In the genomic region with DNA sequence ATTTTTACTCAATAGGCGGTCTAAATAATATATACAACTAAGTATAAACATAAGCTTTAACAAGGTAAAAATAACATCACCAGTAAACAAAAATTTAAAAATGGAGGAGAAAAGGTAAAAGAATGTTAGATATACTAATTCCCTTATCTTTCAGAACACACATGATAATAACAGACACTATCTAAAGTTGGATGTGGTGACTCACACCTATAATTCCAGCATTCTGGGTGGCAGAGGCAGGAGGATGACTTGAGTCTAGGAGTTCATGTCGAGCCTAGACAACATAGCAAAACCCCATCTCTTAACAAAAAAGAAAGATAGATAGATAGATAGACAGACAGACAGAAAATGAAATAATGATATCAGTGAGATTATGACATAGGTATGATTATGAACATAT, we compare ENCODE assay signal across 14 cellular contexts.
"Had no signal": no experiment of that assay in that cellular context is flagged by ENCODE, and none has a peak within 500 bp of the region (broad histone marks: within the 10 kb centered on the region; RNA-seq: fewer than 3 reads in every experiment).

No MANE protein-coding gene starts in this region.

- H3K9me3 ChIP-seq: ascending aorta, heart left ventricle, left ventricle myocardium inferior, testis, upper lobe of right lung had no signal

- ATAC-seq: esophagus mucosa; heart left ventricle; stimulated activated naive CD8-positive, alpha-beta T cell treated with anti-CD3 and anti-CD28 coated beads, Interleukin-15, amount 100 ng/mL, for 72 hours; upper lobe of right lung had no signal

- H3K36me3 ChIP-seq: left ventricle myocardium inferior, upper lobe of right lung had no signal

- DNase-seq: activated CD4-positive, alpha-beta T cell treated with anti-CD3 and anti-CD28 coated beads, Interleukin-2, amount 50 U/mL, for 4 hours; activated CD4-positive, CD25-positive, alpha-beta regulatory T cell treated with anti-CD3 and anti-CD28 coated beads, Interleukin-2, amount 50 U/mL, for 72 hours; activated naive CD4-positive, alpha-beta T cell; cortex of kidney; effector memory CD4-positive, alpha-beta T cell; foreskin melanocyte; heart left ventricle; left ventricle myocardium inferior; stimulated activated CD4-positive, alpha-beta T cell treated with anti-CD3 and anti-CD28 coated beads, Interleukin-4, amount 100 ng/mL, for 1 hour; stimulated activated naive CD8-positive, alpha-beta T cell treated with anti-CD3 and anti-CD28 coated beads, Interleukin-15, amount 100 ng/mL, for 72 hours; testis; upper lobe of right lung had no signal

- H3K27me3 ChIP-seq: ascending aorta, heart left ventricle, testis, upper lobe of right lung had no signal

- H3K4me1 ChIP-seq: testis had no signal

- H3K4me3 ChIP-seq: ascending aorta, heart left ventricle, left ventricle myocardium inferior, testis, upper lobe of right lung had no signal

- H3K27ac ChIP-seq: ascending aorta, heart left ventricle, left ventricle myocardium inferior, testis, upper lobe of right lung had no signal
